In genomic region chr3:3693593-3693992, GRCh38 we compare ENCODE assay signal across 34 cellular contexts.
"Had no signal": no experiment of that assay in that cellular context is flagged by ENCODE, and none has a peak within 500 bp of the region (broad histone marks: within the 10 kb centered on the region; RNA-seq: fewer than 3 reads in every experiment).

No MANE protein-coding gene starts in this region.

- H3K9me3 ChIP-seq: MG63 had no signal

- H3K27ac ChIP-seq: KMS-11 had no signal

- H3K36me3 ChIP-seq: MG63 had no signal

- DNase-seq: Karpas-422, Kasumi-1, KG1, MG63, MM.1S, MV-4-11, NCI-H1048, NCI-H1092, NCI-H1092 treated with DMSO at 0.1 percent for 48 hours, NCI-H1105, NCI-H1105 treated with DMSO at 0.1 percent for 48 hours, NCI-H1417, NCI-H1417 treated with DMSO at 0.1 percent for 48 hours, NCI-H1436, NCI-H1436 treated with DMSO at 0.1 percent for 48 hours, NCI-H146, NCI-H1694, NCI-H1694 treated with DMSO at 0.1 percent for 48 hours, NCI-H187, NCI-H187 treated with DMSO at 0.1 percent for 48 hours, NCI-H1930, NCI-H2029, NCI-H2029 treated with DMSO at 0.1 percent for 48 hours, NCI-H2081, NCI-H2081 treated with DMSO at 0.1 percent for 48 hours, NCI-H2107, NCI-H2171, NCI-H2171 treated with DMSO at 0.1 percent for 48 hours, NCI-H2227 treated with DMSO at 0.1 percent for 48 hours, NCI-H226, NCI-H345, NCI-H446, NCI-H446 treated with DMSO at 0.1 percent for 48 hours had no signal

- H3K4me3 ChIP-seq: MG63 had no signal

- H3K27me3 ChIP-seq: MG63 had no signal
